ENCODE assay signal across 8 cellular contexts in the genomic region with DNA sequence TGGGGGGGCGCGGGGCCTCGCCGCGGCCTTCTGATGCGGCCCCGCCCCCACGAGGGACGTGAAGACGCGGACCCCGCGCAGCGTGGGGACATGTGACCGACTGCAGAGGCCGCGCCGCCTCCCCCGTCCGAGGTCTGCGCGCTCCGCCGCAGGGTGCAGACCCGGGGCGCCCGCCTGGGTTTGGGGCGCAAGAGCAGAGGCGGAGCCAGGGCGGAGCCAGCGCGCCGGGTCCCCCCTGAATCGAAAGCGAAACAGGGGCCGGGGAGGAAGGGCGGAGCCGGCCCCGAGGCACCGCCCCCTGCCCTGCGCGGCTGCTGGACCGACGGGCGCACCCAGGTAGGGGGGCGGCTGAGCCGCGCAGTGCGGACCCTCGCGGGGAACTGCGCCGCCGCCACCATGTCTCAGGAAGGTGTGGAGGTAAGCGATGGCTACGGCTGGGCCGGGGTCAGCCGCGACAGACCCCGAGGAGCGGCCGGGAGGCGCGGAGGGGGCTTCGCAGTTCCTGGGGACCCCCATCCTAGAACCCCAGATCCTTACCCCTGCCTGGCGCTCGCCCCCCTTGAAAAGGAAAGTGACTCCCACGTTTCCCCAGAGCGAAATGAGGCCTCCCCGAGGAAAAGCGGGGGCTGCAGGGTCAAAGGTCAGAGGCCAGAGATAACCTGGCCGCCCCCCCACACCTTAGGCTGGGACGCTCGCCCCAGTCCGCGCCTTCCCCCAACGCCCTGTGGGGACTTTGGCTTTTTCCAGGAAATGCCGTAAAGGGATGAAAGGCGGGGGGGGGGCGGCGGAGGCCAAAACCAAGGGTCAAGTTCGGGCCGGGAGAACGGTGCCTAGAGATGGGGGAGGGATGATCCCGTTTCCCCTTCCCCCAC. TPM values are rescaled to one million over a fixed set of nuclear protein-coding genes. Genes with fewer than 3 reads are reported as not detected.
DNase-seq lines count a peak whose midpoint lies in the region; ATAC-seq lines count a peak whose summit lies in the region.

Gene SHFL, plus strand, starts transcription at position 286 of the 872 bp plus-strand sequence. Its CDS starts 111 bp downstream, at position 397.

- no peaks in the 10 kb centered on the region for H3K36me3 ChIP-seq in neuron (ENCODE audit: insufficient read depth, low read length)
- H3K36me3 ChIP-seq in stomach smooth muscle (ENCODE audit: control insufficient read depth in 2 of 2, insufficient read depth in 2 of 2, low read length in 2 of 2), result peaks cover 11 to 14% of the 10 kb centered on the region in 2 donors

- peaks cover 6% of the 10 kb centered on the region for H3K9me3 ChIP-seq in neuron (ENCODE audit: low read length)
- H3K9me3 ChIP-seq in stomach smooth muscle (ENCODE audit: control insufficient read depth in 2 of 2, low read length in 2 of 2), result no peaks in the 10 kb centered on the region

- peak within 1 kb of the TSS; percentile 73 for H3K27ac ChIP-seq in stomach smooth muscle (ENCODE audit: low read length)

- H3K27me3 ChIP-seq in neuron (ENCODE audit: insufficient read depth, low read length) (peaks cover 8% of the 10 kb centered on the region), stomach smooth muscle (ENCODE audit: control insufficient read depth in 1 of 2, insufficient read depth in 2 of 2, low read length in 2 of 2) (no peaks in the 10 kb centered on the region)

- DNase-seq in 8988T (peak; percentile 60), RPMI7951 (ENCODE audit: low read depth) (peak; percentile 69), foreskin melanocyte (peak; percentile 29)
- DNase-seq in activated gamma-delta T cell treated with anti-CD3 and anti-CD28 coated beads, Interleukin-2, amount 50 U/mL, for 16 hours (ENCODE audit: low read depth), result peak; percentile 67

- H3K4me1 ChIP-seq in neuron (ENCODE audit: insufficient read depth, low read length), result no peaks in the 10 kb centered on the region
- H3K4me1 ChIP-seq in stomach smooth muscle (ENCODE audit: control insufficient read depth, insufficient read depth, low read length), result peaks cover 2% of the 10 kb centered on the region

- peak within 1 kb of the TSS; percentile 52 for H3K4me3 ChIP-seq in neuron (ENCODE audit: low read length)
- H3K4me3 ChIP-seq in stomach smooth muscle (ENCODE audit: low read length in 2 of 2), result peak within 1 kb of the TSS; percentile 80 to 88

- ATAC-seq in GM18858 (IDR thresholded peaks at IDR 0.05; ENCODE audit: unreplicated experiment), result peak; percentile 66
- peak; percentile 88 for ATAC-seq in HG03139 (IDR thresholded peaks at IDR 0.05; ENCODE audit: unreplicated experiment)

- H3K9ac ChIP-seq in stomach smooth muscle (ENCODE audit: low read length in 2 of 2), result peak within 1 kb of the TSS; percentile 81 to 85

- H2AFZ ChIP-seq in neuron (ENCODE audit: low read depth, low read length), result peak within 1 kb of the TSS; percentile 44

RNA-seq across cellular contexts. Expression of gene SHFL, which starts in this region (rescaled TPM):
- 15.6 and 21.9 TPM in 2 replicates for total RNA-seq in RPMI7951 (2014; rRNA removed; shearing (Covaris generic))

Comparison
In these comparisons a context has a peak if more than half of its experiments do, and no peak if none do; other contexts are left out.
1. Peak in every context shown above with its lines: DNase-seq, ATAC-seq, H3K4me3 ChIP-seq and H3K27ac ChIP-seq.